In the genomic region with DNA sequence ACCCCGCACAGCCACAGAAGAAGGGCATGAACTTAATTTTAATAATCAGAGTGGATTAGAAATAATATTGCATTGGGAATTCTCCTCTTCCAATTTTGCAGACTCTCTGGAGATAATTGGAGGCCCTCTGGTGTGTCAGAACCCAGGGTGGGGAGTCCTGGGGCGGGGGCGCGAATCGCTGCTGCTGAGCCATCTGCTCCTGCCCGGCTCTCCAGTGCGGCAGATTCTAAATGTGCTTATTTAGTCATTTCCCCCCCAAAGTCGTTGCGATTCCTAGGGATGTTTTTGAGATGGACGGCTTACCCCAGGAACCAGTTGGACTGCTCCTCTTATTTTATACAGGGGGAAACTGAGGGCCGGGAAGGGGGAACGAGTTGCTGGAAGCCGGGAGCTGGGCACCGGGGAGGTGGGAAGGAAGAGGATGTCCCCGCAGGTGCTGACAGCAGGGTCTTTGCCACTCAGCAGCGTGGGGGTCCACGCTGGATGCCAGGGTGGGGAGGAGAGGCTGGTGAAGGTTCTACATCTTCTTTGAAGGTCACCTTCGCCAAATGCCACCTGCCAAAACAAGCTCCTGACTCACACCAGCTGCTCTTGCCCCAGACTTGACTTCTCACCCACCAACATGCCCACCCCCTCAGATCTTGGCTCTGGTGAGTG, we compare ENCODE assay signal across 29 cellular contexts.
"Had no signal": no experiment of that assay in that cellular context is flagged by ENCODE, and none has a peak within 500 bp of the region (broad histone marks: within the 10 kb centered on the region; RNA-seq: fewer than 3 reads in every experiment).

No MANE protein-coding gene starts in this region.

- H3K9me3 Mint-ChIP-seq: activated CD4-positive, alpha-beta T cell treated with anti-CD3 and anti-CD28 coated beads, Interleukin-2, amount 10 ng/mL, durations not matched to agents 24 days and 14 days; activated CD8-positive, alpha-beta T cell treated with anti-CD3 and anti-CD28 coated beads for 36 hours; activated naive CD8-positive, alpha-beta T cell treated with anti-CD3 and anti-CD28 coated beads for 36 hours; activated T-cell treated with anti-CD3 and anti-CD28 coated beads, Interleukin-2, amount 50 U/mL, for 72 hours; activated T-helper 17 cell treated with anti-CD3 and anti-CD28 coated beads, Interleukin-2, amount 50 U/mL, for 72 hours; central memory CD8-positive, alpha-beta T cell; T-helper 1 cell treated with Interleukin-12 subunit alpha and Interleukin-12 subunit beta and Interleukin-4 antibody, amounts not matched to agents 30 μg/mL and 1 μg/mL, for 36 hours; T-helper 2 cell treated with Interferon-gamma antibody and Interleukin-4, amounts not matched to agents 5 μg/mL and 100 μg/mL, for 36 hours had no signal

- H3K27me3 Mint-ChIP-seq: activated CD4-positive, alpha-beta T cell treated with anti-CD3 and anti-CD28 coated beads, Interleukin-2, amount 10 ng/mL, durations not matched to agents 24 days and 14 days; activated CD8-positive, alpha-beta T cell treated with anti-CD3 and anti-CD28 coated beads for 36 hours; activated naive CD8-positive, alpha-beta T cell treated with anti-CD3 and anti-CD28 coated beads for 36 hours had no signal

- H3K4me1 Mint-ChIP-seq: activated CD4-positive, alpha-beta T cell treated with anti-CD3 and anti-CD28 coated beads, Interleukin-2, amount 10 ng/mL, durations not matched to agents 24 days and 14 days; activated naive CD8-positive, alpha-beta T cell treated with anti-CD3 and anti-CD28 coated beads for 36 hours; activated T-helper 17 cell treated with anti-CD3 and anti-CD28 coated beads, Interleukin-2, amount 50 U/mL, for 72 hours; central memory CD8-positive, alpha-beta T cell had no signal

- H3K36me3 Mint-ChIP-seq: activated naive CD8-positive, alpha-beta T cell treated with anti-CD3 and anti-CD28 coated beads for 36 hours had no signal

- DNase-seq: activated CD4-positive, alpha-beta T cell treated with anti-CD3 and anti-CD28 coated beads, Interleukin-2, amount 10 ng/mL, durations not matched to agents 24 days and 14 days; activated CD4-positive, alpha-beta T cell treated with anti-CD3 and anti-CD28 coated beads, Interleukin-2, amount 50 U/mL, for 4 hours; activated CD8-positive, alpha-beta T cell treated with anti-CD3 and anti-CD28 coated beads for 36 hours; activated effector memory CD4-positive, alpha-beta T cell treated with anti-CD3 and anti-CD28 coated beads, Interleukin-2, amount 50 U/mL, for 16 hours; activated naive CD4-positive, alpha-beta T cell; activated naive CD4-positive, alpha-beta T cell treated with anti-CD3 and anti-CD28 coated beads, Interleukin-2, amount 50 U/mL, for 16 hours; activated naive CD8-positive, alpha-beta T cell treated with anti-CD3 and anti-CD28 coated beads for 36 hours; activated T-cell treated with anti-CD3 and anti-CD28 coated beads, Interleukin-2, amount 50 U/mL, for 1 hour; activated T-cell treated with anti-CD3 and anti-CD28 coated beads, Interleukin-2, amount 50 U/mL, for 72 hours; amniotic stem cell; aorta; brain microvascular endothelial cell; MM.1S; MV-4-11; NCI-H1092; NCI-H1436 treated with DMSO at 0.1 percent for 48 hours; NCI-H1930; NCI-H2081 treated with DMSO at 0.1 percent for 48 hours; NCI-H510A; NCI-H69; SHP77 treated with DMSO at 0.1 percent for 48 hours; SK-N-SH had no signal

- H3K4me3 Mint-ChIP-seq: activated CD4-positive, alpha-beta T cell treated with anti-CD3 and anti-CD28 coated beads, Interleukin-2, amount 10 ng/mL, durations not matched to agents 24 days and 14 days; activated CD8-positive, alpha-beta T cell treated with anti-CD3 and anti-CD28 coated beads for 36 hours; activated naive CD8-positive, alpha-beta T cell treated with anti-CD3 and anti-CD28 coated beads for 36 hours; activated T-cell treated with anti-CD3 and anti-CD28 coated beads, Interleukin-2, amount 50 U/mL, for 72 hours; activated T-helper 17 cell treated with anti-CD3 and anti-CD28 coated beads, Interleukin-2, amount 50 U/mL, for 72 hours; central memory CD8-positive, alpha-beta T cell; T-helper 1 cell treated with Interleukin-12 subunit alpha and Interleukin-12 subunit beta and Interleukin-4 antibody, amounts not matched to agents 30 μg/mL and 1 μg/mL, for 36 hours; T-helper 2 cell treated with Interferon-gamma antibody and Interleukin-4, amounts not matched to agents 5 μg/mL and 100 μg/mL, for 36 hours had no signal

- FAIRE-seq: TTC549 had no signal

- H3K27ac Mint-ChIP-seq: activated CD4-positive, alpha-beta T cell treated with anti-CD3 and anti-CD28 coated beads, Interleukin-2, amount 10 ng/mL, durations not matched to agents 24 days and 14 days; activated CD8-positive, alpha-beta T cell treated with anti-CD3 and anti-CD28 coated beads for 36 hours; activated naive CD8-positive, alpha-beta T cell treated with anti-CD3 and anti-CD28 coated beads for 36 hours; activated T-cell treated with anti-CD3 and anti-CD28 coated beads, Interleukin-2, amount 50 U/mL, for 72 hours; activated T-helper 17 cell treated with anti-CD3 and anti-CD28 coated beads, Interleukin-2, amount 50 U/mL, for 72 hours; T-helper 1 cell treated with Interleukin-12 subunit alpha and Interleukin-12 subunit beta and Interleukin-4 antibody, amounts not matched to agents 30 μg/mL and 1 μg/mL, for 36 hours; T-helper 2 cell treated with Interferon-gamma antibody and Interleukin-4, amounts not matched to agents 5 μg/mL and 100 μg/mL, for 36 hours had no signal

- H3K27ac ChIP-seq: brain microvascular endothelial cell, KMS-11, SJSA1 had no signal
